In the genomic region with DNA sequence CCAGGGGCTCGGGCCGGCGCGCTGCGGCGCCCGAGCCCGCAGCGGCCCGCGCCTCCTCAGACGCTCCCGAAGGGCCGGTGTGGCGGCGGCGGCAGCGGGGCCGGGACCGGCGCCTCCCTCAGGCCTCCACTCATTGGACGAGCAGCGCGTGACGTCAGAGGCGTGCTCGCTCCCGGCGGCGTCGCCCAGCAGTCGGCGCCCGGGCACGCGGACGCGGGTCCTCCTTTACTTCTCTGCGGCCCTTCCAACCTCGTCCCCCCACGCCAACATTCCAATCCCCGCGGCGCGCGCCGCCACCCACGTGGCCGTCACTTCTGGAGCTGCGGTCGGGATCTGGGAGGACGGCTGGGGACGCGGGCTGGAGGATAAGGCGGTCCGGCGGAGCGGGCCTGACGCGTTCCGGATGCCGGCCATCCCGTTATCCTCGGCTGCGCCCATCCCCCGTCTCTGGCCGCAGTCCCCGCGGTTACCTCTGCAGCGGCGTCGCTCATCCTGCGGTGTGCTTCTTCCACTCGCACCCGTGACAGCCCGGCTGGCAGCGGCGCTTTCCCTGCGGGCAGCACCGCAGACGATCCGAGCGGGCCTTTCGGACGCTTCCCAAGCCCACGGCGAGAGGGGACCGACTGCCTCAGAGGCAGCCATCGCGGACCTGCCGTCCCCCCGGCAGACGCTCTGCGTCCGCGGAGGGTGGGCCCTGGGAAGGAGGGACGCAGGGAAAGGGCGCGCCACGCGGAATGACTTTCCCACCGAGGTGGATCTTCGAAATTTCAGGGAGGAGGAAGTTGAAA, we compare ENCODE assay signal across 1 cellular context.
A peak's percentile ranks its signal among the peaks of the same experiment; 100 is the strongest.
TF ChIP-seq lines count a peak whose summit lies in the region.

Gene PDZD8 (minus strand): TSS at position 81 of the 788 bp plus-strand sequence. CDS start 213 bp downstream, outside the sequence.

TF ChIP-seq in K562, 482 proteins besides CTCF, POLR2A, EP300 and RAD21 (continued from another document and continues in another):
- TF ChIP-seq, protein P1, sequence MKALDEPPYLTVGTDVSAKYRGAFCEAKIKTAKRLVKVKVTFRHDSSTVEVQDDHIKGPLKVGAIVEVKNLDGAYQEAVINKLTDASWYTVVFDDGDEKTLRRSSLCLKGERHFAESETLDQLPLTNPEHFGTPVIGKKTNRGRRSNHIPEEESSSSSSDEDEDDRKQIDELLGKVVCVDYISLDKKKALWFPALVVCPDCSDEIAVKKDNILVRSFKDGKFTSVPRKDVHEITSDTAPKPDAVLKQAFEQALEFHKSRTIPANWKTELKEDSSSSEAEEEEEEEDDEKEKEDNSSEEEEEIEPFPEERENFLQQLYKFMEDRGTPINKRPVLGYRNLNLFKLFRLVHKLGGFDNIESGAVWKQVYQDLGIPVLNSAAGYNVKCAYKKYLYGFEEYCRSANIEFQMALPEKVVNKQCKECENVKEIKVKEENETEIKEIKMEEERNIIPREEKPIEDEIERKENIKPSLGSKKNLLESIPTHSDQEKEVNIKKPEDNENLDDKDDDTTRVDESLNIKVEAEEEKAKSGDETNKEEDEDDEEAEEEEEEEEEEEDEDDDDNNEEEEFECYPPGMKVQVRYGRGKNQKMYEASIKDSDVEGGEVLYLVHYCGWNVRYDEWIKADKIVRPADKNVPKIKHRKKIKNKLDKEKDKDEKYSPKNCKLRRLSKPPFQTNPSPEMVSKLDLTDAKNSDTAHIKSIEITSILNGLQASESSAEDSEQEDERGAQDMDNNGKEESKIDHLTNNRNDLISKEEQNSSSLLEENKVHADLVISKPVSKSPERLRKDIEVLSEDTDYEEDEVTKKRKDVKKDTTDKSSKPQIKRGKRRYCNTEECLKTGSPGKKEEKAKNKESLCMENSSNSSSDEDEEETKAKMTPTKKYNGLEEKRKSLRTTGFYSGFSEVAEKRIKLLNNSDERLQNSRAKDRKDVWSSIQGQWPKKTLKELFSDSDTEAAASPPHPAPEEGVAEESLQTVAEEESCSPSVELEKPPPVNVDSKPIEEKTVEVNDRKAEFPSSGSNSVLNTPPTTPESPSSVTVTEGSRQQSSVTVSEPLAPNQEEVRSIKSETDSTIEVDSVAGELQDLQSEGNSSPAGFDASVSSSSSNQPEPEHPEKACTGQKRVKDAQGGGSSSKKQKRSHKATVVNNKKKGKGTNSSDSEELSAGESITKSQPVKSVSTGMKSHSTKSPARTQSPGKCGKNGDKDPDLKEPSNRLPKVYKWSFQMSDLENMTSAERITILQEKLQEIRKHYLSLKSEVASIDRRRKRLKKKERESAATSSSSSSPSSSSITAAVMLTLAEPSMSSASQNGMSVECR (CRISPR knock-in tag; IDR thresholded peaks at IDR 0.05): peak; percentile 63
- TF ChIP-seq NKRF (IDR thresholded peaks at IDR 0.05; ENCODE audit: borderline replicate concordance) (0 out of 2 replicates have a peak, but pooled peaks have one; percentile 15), RFX7 (CRISPR knock-in tag; IDR thresholded peaks at IDR 0.05) (no peak), TFAM (CRISPR knock-in tag; conservative IDR thresholded peaks at IDR 0.05) (no peak), NFYB (IDR thresholded peaks at IDR 0.05; ENCODE audit: extremely low read depth, insufficient read length) (peak; percentile 25), BRF1 (IDR thresholded peaks at IDR 0.05; ENCODE audit: borderline replicate concordance, extremely low read depth, insufficient read length) (no peak), FOS (IDR thresholded peaks at IDR 0.05; ENCODE audit: extremely low read depth, insufficient read length) (no peak), TAF15 (IDR thresholded peaks at IDR 0.05; ENCODE audit: low read depth, low read length) (no peak), MXI1 (IDR thresholded peaks at IDR 0.05; ENCODE audit: low read depth, low read length) (no peak), CHCHD3 (CRISPR knock-in tag; IDR thresholded peaks at IDR 0.05) (no peak), KLF1 (tag; IDR thresholded peaks at IDR 0.05) (no peak), GABPB1 (CRISPR knock-in tag; IDR thresholded peaks at IDR 0.05) (no peak; the same call in none of the 2 replicates), ZNF639 (CRISPR knock-in tag; conservative IDR thresholded peaks at IDR 0.05 in 1 of 2, IDR thresholded peaks at IDR 0.05 in 1 of 2) (peak in 1 of 2 experiments; percentile 62; a peak in 1 of 4 replicates), NONO (IDR thresholded peaks at IDR 0.05; ENCODE audit: low read depth in 2 of 2, low read length in 1 of 2) (0 out of 4 replicates have a peak, but pooled peaks of 1 of the 2 experiments have one; percentile 8), ZNF780A (CRISPR knock-in tag; IDR thresholded peaks at IDR 0.05) (no peak), ESRRB (CRISPR knock-in tag; IDR thresholded peaks at IDR 0.05; ENCODE audit: borderline replicate concordance) (no peak), FOXK1 (CRISPR knock-in tag; IDR thresholded peaks at IDR 0.05; ENCODE audit: borderline replicate concordance) (peak; percentile 28; the same call in 1 of the 2 replicates), PHF20 (IDR thresholded peaks at IDR 0.05; ENCODE audit: partially characterized antibody) (peak; percentile 36), RBM15 (IDR thresholded peaks at IDR 0.05; ENCODE audit: insufficient read depth, low read length) (no peak), CCAR2 (IDR thresholded peaks at IDR 0.05; ENCODE audit: low read depth, low read length) (no peak), TCF7 (IDR thresholded peaks at IDR 0.05; ENCODE audit: borderline replicate concordance) (no peak), ZNF274 (IDR thresholded peaks at IDR 0.05; ENCODE audit: borderline replicate concordance, low read depth, low read length) (no peak), KLF13 (tag; IDR thresholded peaks at IDR 0.05; ENCODE audit: borderline replicate concordance, low read depth) (no peak), KDM5B (IDR thresholded peaks at IDR 0.05; ENCODE audit: insufficient replicate concordance, low read depth, low read length) (no peak), ZEB2 (IDR thresholded peaks at IDR 0.05) (no peak), FOXA3 (CRISPR knock-in tag; conservative IDR thresholded peaks at IDR 0.05 in 1 of 2, IDR thresholded peaks at IDR 0.05 in 1 of 2) (no peak), FOXK2 (conservative IDR thresholded peaks at IDR 0.05 in 1 of 2, IDR thresholded peaks at IDR 0.05 in 1 of 2; ENCODE audit: low read depth in 2 of 2) (no peak), TAF1 (IDR thresholded peaks at IDR 0.05; ENCODE audit: control insufficient read depth, extremely low read depth, insufficient read depth, low read length, severe bottlenecking) (peak; percentile 82), ZC3H11A (IDR thresholded peaks at IDR 0.05; ENCODE audit: low read depth, low read length) (no peak), ILK (tag; IDR thresholded peaks at IDR 0.05; ENCODE audit: borderline replicate concordance, low read depth) (no peak), EGR1 (conservative IDR thresholded peaks at IDR 0.05) (peak; percentile 30; the same call in 1 of the 2 replicates), GTF2F1 (IDR thresholded peaks at IDR 0.05; ENCODE audit: low read depth, low read length) (no peak), FOXM1 (IDR thresholded peaks at IDR 0.05; ENCODE audit: low read depth) (no peak), FOXM1 (CRISPR knock-in tag; IDR thresholded peaks at IDR 0.05; ENCODE audit: low read depth) (no peak), ZZZ3 (IDR thresholded peaks at IDR 0.05) (no peak), CHD2 (IDR thresholded peaks at IDR 0.05; ENCODE audit: low read depth, low read length) (peak; percentile 34; the same call in 1 of the 2 replicates), ADNP (tag; IDR thresholded peaks at IDR 0.05) (no peak), POLR3A (IDR thresholded peaks at IDR 0.05; ENCODE audit: borderline replicate concordance, extremely low read depth, insufficient read depth, insufficient read length) (no peak), ZNF431 (CRISPR knock-in tag; IDR thresholded peaks at IDR 0.05) (no peak; the same call in 1 of the 2 replicates), ATF1 (CRISPR knock-in tag; IDR thresholded peaks at IDR 0.05) (no peak), ATF1 (tag; IDR thresholded peaks at IDR 0.05) (peak; percentile 94), KDM1A (IDR thresholded peaks at IDR 0.05) (peak in 1 of 2 experiments; percentile 38; a peak in 1 of 4 replicates), CHD4 (IDR thresholded peaks at IDR 0.05; ENCODE audit: insufficient read depth, insufficient replicate concordance, low read depth, low read length, poor library complexity, severe bottlenecking) (no peak), CBFB (CRISPR knock-in tag; IDR thresholded peaks at IDR 0.05) (peak; percentile 83; the same call in 1 of the 2 replicates), FOSL1 (tag; conservative IDR thresholded peaks at IDR 0.05) (0 out of 2 replicates have a peak, but pooled peaks have one; percentile 10), JUND (IDR thresholded peaks at IDR 0.05; ENCODE audit: borderline replicate concordance, low read depth, low read length) (no peak), JUND (tag; IDR thresholded peaks at IDR 0.05; ENCODE audit: borderline replicate concordance, low read depth, low read length) (peak; percentile 19; the same call in 1 of the 3 replicates), IFI16 (CRISPR knock-in tag; IDR thresholded peaks at IDR 0.05) (no peak)
- TF ChIP-seq, protein P2, sequence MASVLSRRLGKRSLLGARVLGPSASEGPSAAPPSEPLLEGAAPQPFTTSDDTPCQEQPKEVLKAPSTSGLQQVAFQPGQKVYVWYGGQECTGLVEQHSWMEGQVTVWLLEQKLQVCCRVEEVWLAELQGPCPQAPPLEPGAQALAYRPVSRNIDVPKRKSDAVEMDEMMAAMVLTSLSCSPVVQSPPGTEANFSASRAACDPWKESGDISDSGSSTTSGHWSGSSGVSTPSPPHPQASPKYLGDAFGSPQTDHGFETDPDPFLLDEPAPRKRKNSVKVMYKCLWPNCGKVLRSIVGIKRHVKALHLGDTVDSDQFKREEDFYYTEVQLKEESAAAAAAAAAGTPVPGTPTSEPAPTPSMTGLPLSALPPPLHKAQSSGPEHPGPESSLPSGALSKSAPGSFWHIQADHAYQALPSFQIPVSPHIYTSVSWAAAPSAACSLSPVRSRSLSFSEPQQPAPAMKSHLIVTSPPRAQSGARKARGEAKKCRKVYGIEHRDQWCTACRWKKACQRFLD (CRISPR knock-in tag; IDR thresholded peaks at IDR 0.05): 0 out of 2 replicates have a peak, but pooled peaks have one; percentile 34
- TF ChIP-seq, protein P3, sequence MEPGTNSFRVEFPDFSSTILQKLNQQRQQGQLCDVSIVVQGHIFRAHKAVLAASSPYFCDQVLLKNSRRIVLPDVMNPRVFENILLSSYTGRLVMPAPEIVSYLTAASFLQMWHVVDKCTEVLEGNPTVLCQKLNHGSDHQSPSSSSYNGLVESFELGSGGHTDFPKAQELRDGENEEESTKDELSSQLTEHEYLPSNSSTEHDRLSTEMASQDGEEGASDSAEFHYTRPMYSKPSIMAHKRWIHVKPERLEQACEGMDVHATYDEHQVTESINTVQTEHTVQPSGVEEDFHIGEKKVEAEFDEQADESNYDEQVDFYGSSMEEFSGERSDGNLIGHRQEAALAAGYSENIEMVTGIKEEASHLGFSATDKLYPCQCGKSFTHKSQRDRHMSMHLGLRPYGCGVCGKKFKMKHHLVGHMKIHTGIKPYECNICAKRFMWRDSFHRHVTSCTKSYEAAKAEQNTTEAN (CRISPR knock-in tag; IDR thresholded peaks at IDR 0.05): no peak
- TF ChIP-seq, protein P4, sequence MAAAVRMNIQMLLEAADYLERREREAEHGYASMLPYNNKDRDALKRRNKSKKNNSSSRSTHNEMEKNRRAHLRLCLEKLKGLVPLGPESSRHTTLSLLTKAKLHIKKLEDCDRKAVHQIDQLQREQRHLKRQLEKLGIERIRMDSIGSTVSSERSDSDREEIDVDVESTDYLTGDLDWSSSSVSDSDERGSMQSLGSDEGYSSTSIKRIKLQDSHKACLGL (CRISPR knock-in tag; IDR thresholded peaks at IDR 0.05; ENCODE audit: borderline replicate concordance, poor library complexity, severe bottlenecking): no peak
- TF ChIP-seq, protein P5, sequence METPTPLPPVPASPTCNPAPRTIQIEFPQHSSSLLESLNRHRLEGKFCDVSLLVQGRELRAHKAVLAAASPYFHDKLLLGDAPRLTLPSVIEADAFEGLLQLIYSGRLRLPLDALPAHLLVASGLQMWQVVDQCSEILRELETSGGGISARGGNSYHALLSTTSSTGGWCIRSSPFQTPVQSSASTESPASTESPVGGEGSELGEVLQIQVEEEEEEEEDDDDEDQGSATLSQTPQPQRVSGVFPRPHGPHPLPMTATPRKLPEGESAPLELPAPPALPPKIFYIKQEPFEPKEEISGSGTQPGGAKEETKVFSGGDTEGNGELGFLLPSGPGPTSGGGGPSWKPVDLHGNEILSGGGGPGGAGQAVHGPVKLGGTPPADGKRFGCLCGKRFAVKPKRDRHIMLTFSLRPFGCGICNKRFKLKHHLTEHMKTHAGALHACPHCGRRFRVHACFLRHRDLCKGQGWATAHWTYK (CRISPR knock-in tag; IDR thresholded peaks at IDR 0.05): no peak
- TF ChIP-seq, protein P6, sequence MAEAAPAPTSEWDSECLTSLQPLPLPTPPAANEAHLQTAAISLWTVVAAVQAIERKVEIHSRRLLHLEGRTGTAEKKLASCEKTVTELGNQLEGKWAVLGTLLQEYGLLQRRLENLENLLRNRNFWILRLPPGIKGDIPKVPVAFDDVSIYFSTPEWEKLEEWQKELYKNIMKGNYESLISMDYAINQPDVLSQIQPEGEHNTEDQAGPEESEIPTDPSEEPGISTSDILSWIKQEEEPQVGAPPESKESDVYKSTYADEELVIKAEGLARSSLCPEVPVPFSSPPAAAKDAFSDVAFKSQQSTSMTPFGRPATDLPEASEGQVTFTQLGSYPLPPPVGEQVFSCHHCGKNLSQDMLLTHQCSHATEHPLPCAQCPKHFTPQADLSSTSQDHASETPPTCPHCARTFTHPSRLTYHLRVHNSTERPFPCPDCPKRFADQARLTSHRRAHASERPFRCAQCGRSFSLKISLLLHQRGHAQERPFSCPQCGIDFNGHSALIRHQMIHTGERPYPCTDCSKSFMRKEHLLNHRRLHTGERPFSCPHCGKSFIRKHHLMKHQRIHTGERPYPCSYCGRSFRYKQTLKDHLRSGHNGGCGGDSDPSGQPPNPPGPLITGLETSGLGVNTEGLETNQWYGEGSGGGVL (CRISPR knock-in tag; IDR thresholded peaks at IDR 0.05): no peak
